3 cellular contexts compared by ENCODE assay signal in genomic region chr15:77068633-77069032, GRCh38.
TF ChIP-seq lines count a peak whose summit lies in the region.

No MANE protein-coding gene starts in this region.

TF ChIP-seq in SK-N-SH, 30 proteins besides CTCF, POLR2A, EP300 and RAD21:
- TF ChIP-seq ELF1 (IDR thresholded peaks at IDR 0.05) (no peak), RCOR1 (IDR thresholded peaks at IDR 0.05; ENCODE audit: low read length) (no peak), REST (IDR thresholded peaks at IDR 0.05; ENCODE audit: low read depth, low read length) (no peak), USF1 (IDR thresholded peaks at IDR 0.05; ENCODE audit: borderline replicate concordance, low read depth) (no peak), MAX (IDR thresholded peaks at IDR 0.05; ENCODE audit: low read depth) (no peak), GATA2 (CRISPR knock-in tag; IDR thresholded peaks at IDR 0.05) (no peak), MXI1 (IDR thresholded peaks at IDR 0.05; ENCODE audit: low read depth, low read length) (no peak), TAF1 (IDR thresholded peaks at IDR 0.05; ENCODE audit: borderline replicate concordance, low read depth, low read length) (no peak), RFX5 (IDR thresholded peaks at IDR 0.05; ENCODE audit: low read length) (no peak), TEAD4 (IDR thresholded peaks at IDR 0.05; ENCODE audit: borderline replicate concordance, insufficient read depth) (no peak), CHD2 (IDR thresholded peaks at IDR 0.05; ENCODE audit: low read length, partially characterized antibody) (no peak)
- TF ChIP-seq, protein P1, sequence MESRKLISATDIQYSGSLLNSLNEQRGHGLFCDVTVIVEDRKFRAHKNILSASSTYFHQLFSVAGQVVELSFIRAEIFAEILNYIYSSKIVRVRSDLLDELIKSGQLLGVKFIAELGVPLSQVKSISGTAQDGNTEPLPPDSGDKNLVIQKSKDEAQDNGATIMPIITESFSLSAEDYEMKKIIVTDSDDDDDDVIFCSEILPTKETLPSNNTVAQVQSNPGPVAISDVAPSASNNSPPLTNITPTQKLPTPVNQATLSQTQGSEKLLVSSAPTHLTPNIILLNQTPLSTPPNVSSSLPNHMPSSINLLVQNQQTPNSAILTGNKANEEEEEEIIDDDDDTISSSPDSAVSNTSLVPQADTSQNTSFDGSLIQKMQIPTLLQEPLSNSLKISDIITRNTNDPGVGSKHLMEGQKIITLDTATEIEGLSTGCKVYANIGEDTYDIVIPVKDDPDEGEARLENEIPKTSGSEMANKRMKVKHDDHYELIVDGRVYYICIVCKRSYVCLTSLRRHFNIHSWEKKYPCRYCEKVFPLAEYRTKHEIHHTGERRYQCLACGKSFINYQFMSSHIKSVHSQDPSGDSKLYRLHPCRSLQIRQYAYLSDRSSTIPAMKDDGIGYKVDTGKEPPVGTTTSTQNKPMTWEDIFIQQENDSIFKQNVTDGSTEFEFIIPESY (IDR thresholded peaks at IDR 0.05; ENCODE audit: borderline replicate concordance, low read depth) = no peak

TF ChIP-seq in SK-N-SH treated with all-trans-retinoic acid at 6 μM for 48 hours, 23 proteins besides CTCF, POLR2A, EP300 and RAD21:
- TF ChIP-seq ARNTL (CRISPR knock-in tag; IDR thresholded peaks at IDR 0.05; ENCODE audit: borderline replicate concordance, low read depth) = no peak
- TF ChIP-seq ZC3H10 (CRISPR knock-in tag; IDR thresholded peaks at IDR 0.05) = no peak
- TF ChIP-seq CSDC2 (CRISPR knock-in tag; IDR thresholded peaks at IDR 0.05) = no peak

TF ChIP-seq in K562, 482 proteins besides CTCF, POLR2A, EP300 and RAD21:
- TF ChIP-seq PPARD (CRISPR knock-in tag; IDR thresholded peaks at IDR 0.05) (no peak), ZNF146 (CRISPR knock-in tag; IDR thresholded peaks at IDR 0.05; ENCODE audit: unreplicated experiment) (peak; percentile 53)
